Comparison of ENCODE assay signal across 18 cellular contexts in genomic region chr2:202790676-202791075, GRCh38.
"Had no signal": no experiment of that assay in that cellular context is flagged by ENCODE, and none has a peak within 500 bp of the region (broad histone marks: within the 10 kb centered on the region; RNA-seq: fewer than 3 reads in every experiment).

No MANE protein-coding gene starts in this region.

- H3K27ac Mint-ChIP-seq: activated B cell treated with CpG ODN at 0.5 μM for 24 hours; activated CD8-positive, alpha-beta T cell treated with anti-CD3 and anti-CD28 coated beads for 36 hours; activated naive CD4-positive, alpha-beta T cell treated with anti-CD3 and anti-CD28 coated beads, Interleukin-2, amount 50 U/mL, for 72 hours; stimulated activated naive CD8-positive, alpha-beta T cell treated with anti-CD3 and anti-CD28 coated beads, Interleukin-15, amount 100 ng/mL, for 72 hours had no signal

- H3K4me3 Mint-ChIP-seq: activated B cell treated with CpG ODN at 0.5 μM for 24 hours; activated CD8-positive, alpha-beta T cell treated with anti-CD3 and anti-CD28 coated beads for 36 hours; activated T-cell treated with anti-CD3 and anti-CD28 coated beads, Interleukin-2, amount 50 U/mL, for 4 hours; stimulated activated naive CD8-positive, alpha-beta T cell treated with anti-CD3 and anti-CD28 coated beads, Interleukin-15, amount 100 ng/mL, for 72 hours had no signal

- H3K36me3 ChIP-seq: colonic mucosa, pancreas had no signal

- H3K4me3 ChIP-seq: body of pancreas, colonic mucosa, esophagus muscularis mucosa, lower lobe of right lung, pancreas had no signal

- H3K27ac ChIP-seq: body of pancreas, colonic mucosa, esophagus muscularis mucosa, lower lobe of right lung, pancreas had no signal

- H3K27me3 Mint-ChIP-seq: activated B cell treated with CpG ODN at 0.5 μM for 24 hours; activated CD8-positive, alpha-beta T cell treated with anti-CD3 and anti-CD28 coated beads for 36 hours; stimulated activated naive CD8-positive, alpha-beta T cell treated with anti-CD3 and anti-CD28 coated beads, Interleukin-15, amount 100 ng/mL, for 72 hours had no signal

- H3K9me3 Mint-ChIP-seq: activated B cell treated with CpG ODN at 0.5 μM for 24 hours; activated CD8-positive, alpha-beta T cell treated with anti-CD3 and anti-CD28 coated beads for 36 hours; activated naive CD4-positive, alpha-beta T cell treated with anti-CD3 and anti-CD28 coated beads, Interleukin-2, amount 50 U/mL, for 72 hours; activated T-cell treated with anti-CD3 and anti-CD28 coated beads, Interleukin-2, amount 50 U/mL, for 4 hours; stimulated activated naive CD8-positive, alpha-beta T cell treated with anti-CD3 and anti-CD28 coated beads, Interleukin-15, amount 100 ng/mL, for 72 hours had no signal

- H3K4me1 Mint-ChIP-seq: activated B cell treated with CpG ODN at 0.5 μM for 24 hours had no signal

- H3K4me1 ChIP-seq: body of pancreas, colonic mucosa, esophagus muscularis mucosa, lower lobe of right lung, pancreas had no signal

- H3K9me3 ChIP-seq: body of pancreas, colonic mucosa, esophagus muscularis mucosa, lower lobe of right lung, pancreas had no signal

- H3K27me3 ChIP-seq: body of pancreas, colonic mucosa, esophagus muscularis mucosa, pancreas had no signal

- ATAC-seq: activated CD8-positive, alpha-beta T cell treated with anti-CD3 and anti-CD28 coated beads for 36 hours; activated naive CD4-positive, alpha-beta T cell treated with anti-CD3 and anti-CD28 coated beads, Interleukin-2, amount 50 U/mL, for 72 hours; activated T-cell treated with anti-CD3 and anti-CD28 coated beads, Interleukin-2, amount 50 U/mL, for 4 hours; body of pancreas; left cardiac atrium; lower lobe of right lung; pancreas; sciatic nerve; stimulated activated naive CD8-positive, alpha-beta T cell treated with anti-CD3 and anti-CD28 coated beads, Interleukin-15, amount 100 ng/mL, for 72 hours had no signal

- DNase-seq: activated B cell treated with CpG ODN at 0.5 μM for 24 hours; activated CD4-positive, alpha-beta T cell treated with anti-CD3 and anti-CD28 coated beads for 48 hours; activated CD8-positive, alpha-beta T cell treated with anti-CD3 and anti-CD28 coated beads for 36 hours; activated effector memory CD4-positive, alpha-beta T cell treated with Interleukin-2 at 50 U/mL for 16 hours; activated T-cell treated with anti-CD3 and anti-CD28 coated beads, Interleukin-2, amount 50 U/mL, for 4 hours; body of pancreas; central memory CD4-positive, alpha-beta T cell; colonic mucosa; glutamatergic neuron; left cardiac atrium; lower lobe of right lung; midbrain; pancreas; stimulated activated CD4-positive, alpha-beta T cell treated with anti-CD3 and anti-CD28 coated beads, Interleukin-1b, Interleukin-23, amount 100 ng/mL, for 48 hours; stimulated activated naive CD8-positive, alpha-beta T cell treated with anti-CD3 and anti-CD28 coated beads, Interleukin-15, amount 100 ng/mL, for 72 hours had no signal
